In the genomic region with DNA sequence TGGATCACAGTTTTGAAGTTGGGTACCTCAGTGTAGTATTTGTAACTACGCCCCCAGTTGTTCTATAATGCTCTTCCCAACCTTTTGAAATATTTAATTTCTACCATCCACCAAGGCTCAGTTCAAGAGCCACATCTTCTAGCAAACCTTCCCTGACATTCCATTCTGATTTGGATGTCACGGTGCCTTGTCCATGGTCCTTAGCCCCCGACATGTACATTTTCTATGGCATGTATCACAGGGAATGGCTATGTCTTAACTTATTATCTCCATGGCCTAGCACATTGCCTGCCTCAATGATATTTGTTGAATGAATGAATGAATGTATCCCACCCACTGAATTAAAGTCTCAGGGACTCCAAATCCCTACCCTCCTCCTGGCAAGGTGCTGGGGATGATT, we compare ENCODE assay signal across 18 cellular contexts. TPM values are rescaled to one million over a fixed set of nuclear protein-coding genes. Genes with fewer than 3 reads are reported as not detected.
DNase-seq lines count a peak whose midpoint lies in the region; ATAC-seq, FAIRE-seq and TF ChIP-seq lines count a peak whose summit lies in the region.
"Had no signal": no experiment of that assay in that cellular context is flagged by ENCODE, and none has a peak within 500 bp of the region (broad histone marks: within the 10 kb centered on the region; RNA-seq: fewer than 3 reads in every experiment).

No MANE protein-coding gene starts in this region.

- TF ChIP-seq EP300 in HepG2 (IDR thresholded peaks at IDR 0.05; ENCODE audit: low read depth in 2 of 2, low read length in 2 of 2) = no peak
- no peak for TF ChIP-seq EP300 in HepG2 (CRISPR knock-in tag; IDR thresholded peaks at IDR 0.05; ENCODE audit: borderline replicate concordance)

- peaks cover 0 to 11% of the 10 kb centered on the region in 2 experiments; a peak in 3 of 5 replicates for H3K27me3 ChIP-seq in HepG2 (ENCODE audit: control insufficient read depth in 1 of 2, insufficient read depth in 2 of 2, low read length in 2 of 2)
- no peaks in the 10 kb centered on the region for H3K27me3 ChIP-seq in right lobe of liver

- no peak overlapping the region for H3K9ac ChIP-seq in HepG2 (ENCODE audit: insufficient read depth, low read depth, low read length)

- TF ChIP-seq CTCF in HepG2 (CRISPR knock-in tag; IDR thresholded peaks at IDR 0.05) = no peak
- no peak for TF ChIP-seq CTCF in right lobe of liver (IDR thresholded peaks at IDR 0.05)

- H3K9me3 ChIP-seq in HepG2 (ENCODE audit: low read length) (no peaks in the 10 kb centered on the region), right lobe of liver (no peaks in the 10 kb centered on the region)
- H3K9me3 ChIP-seq: BE2C, Caco-2 had no signal

- H2AFZ ChIP-seq in HepG2 (ENCODE audit: low read length) = no peak overlapping the region

- ATAC-seq in HepG2 (no peak), right lobe of liver (no peak)
- ATAC-seq: T-cell had no signal

- H3K79me2 ChIP-seq in HepG2 (ENCODE audit: insufficient read depth, low read length) = no peaks in the 10 kb centered on the region

- no peak overlapping the region for H3K4me2 ChIP-seq in HepG2 (ENCODE audit: low read depth, low read length)

- in situ Hi-C loops in HepG2 (cut with HindIII; ENCODE audit: extremely low pct_ligation_motif_present, low pct_unique_long_range_greater_than_20kb) = no loop called here

- WGBS in HepG2 (ENCODE audit: low lambda C conversion rate) = 46% methylated on average over 3 of the region's 3 CpGs
- WGBS in right lobe of liver (ENCODE audit: insufficient coverage, low coverage, low lambda C conversion rate, missing lambda C conversion rate) = 60% methylated on average over 3 of the region's 3 CpGs

- H3K27ac ChIP-seq in HepG2 (ENCODE audit: extremely low read length, insufficient read depth, low read length) (no peak overlapping the region), right lobe of liver (no peak overlapping the region)
- H3K27ac ChIP-seq: SK-N-MC had no signal

- no peak for FAIRE-seq in HepG2 (lab: Jason Lieb, UNC)

- H3K4me3 ChIP-seq in HepG2 (replicated peaks in 1 of 3; ENCODE audit: insufficient read depth in 1 of 3, low read depth in 2 of 3, low read length in 3 of 3) (no peak overlapping the region), right lobe of liver (no peak overlapping the region)
- H3K4me3 ChIP-seq: SK-N-MC had no signal

- CTCF ChIA-PET in HepG2 (lab: Yijun Ruan, JAX; ENCODE audit: low intra/inter-chr PET ratio, low total read pairs) = no interaction called here

- H4K20me1 ChIP-seq in HepG2 (ENCODE audit: insufficient read depth, low read length) = no peaks in the 10 kb centered on the region

- DNase-seq in HepG2 (ENCODE audit: low spot score) = no peak
- no peak for DNase-seq in right lobe of liver
- peak; percentile 14 for DNase-seq in left kidney (ENCODE audit: low read depth, low spot score)
- no peak for DNase-seq in cerebellum (ENCODE audit: low spot score)
- DNase-seq: BE2C; Caco-2; CD4-positive, alpha-beta T cell; GDM1; HCEC 1CT; NCI-H1105; NCI-H510A; NCI-H774; SHP77; T-cell had no signal

- no peaks in the 10 kb centered on the region for H3K36me3 ChIP-seq in HepG2 (replicated peaks in 1 of 2; ENCODE audit: control insufficient read depth in 1 of 2, insufficient read depth in 2 of 2, low read length in 2 of 2)
- H3K36me3 ChIP-seq in right lobe of liver = no peaks in the 10 kb centered on the region
- H3K36me3 ChIP-seq: BE2C had no signal

- no TSS peak for BruUV-seq in HepG2 (replicated peaks; lab: Mats Ljungman, UMichigan)

- H3K4me1 ChIP-seq in HepG2 (ENCODE audit: insufficient read depth, low read length) = peaks cover 6% of the 10 kb centered on the region
- H3K4me1 ChIP-seq in right lobe of liver = peaks cover 0 to 5% (median 0%) of the 10 kb centered on the region in 4 donors
- H3K4me1 ChIP-seq: BE2C had no signal

- TF ChIP-seq POLR2A in HepG2 (IDR thresholded peaks at IDR 0.05; ENCODE audit: insufficient read depth in 1 of 2, low read depth in 2 of 2, low read length in 2 of 2) (no peak), right lobe of liver (IDR thresholded peaks at IDR 0.05) (no peak)

- POLR2A ChIA-PET in HepG2 (lab: Yijun Ruan, JAX) = no interaction called here

- intact Hi-C loops in HepG2 (cut with micrococcal nuclease; ENCODE audit: unreplicated experiment) (no loop called here), right lobe of liver (cut with DNase I) (loop anchor here in 1 of 2 donors (10.0 kb wide), 1 partner anchor 849 kb away; no protein-coding TSS in a partner anchor)

- TF ChIP-seq RAD21 in HepG2 (CRISPR knock-in tag; IDR thresholded peaks at IDR 0.05) = no peak

RNA-seq across cellular contexts. Expression of a gene that starts 6.4 kb away (rescaled TPM):
- total RNA-seq in HepG2 (2016; rRNA removed; fragmentation: Illumina TruSeq; extraction: Trizol) = not detected in 2 replicates
- not detected in 2 replicates for total RNA-seq in HepG2 (2016; cell fraction: cytosol; rRNA removed; fragmentation: Illumina TruSeq; extraction: Trizol; ENCODE audit: low read depth)
- total RNA-seq in HepG2 (2016; cell fraction: insoluble cytoplasmic fraction; rRNA removed; fragmentation: Illumina TruSeq; extraction: Trizol) = not detected in 2 replicates
- total RNA-seq in HepG2 (2016; cell fraction: membrane; rRNA removed; fragmentation: Illumina TruSeq; extraction: Trizol) = not detected in 2 replicates
- total RNA-seq in HepG2 (2016; cell fraction: nucleus; rRNA removed; fragmentation: Illumina TruSeq; extraction: Trizol) = not detected in 2 replicates
- not detected in 2 replicates for polyA plus RNA-seq in HepG2 (2011; rRNA removed)
- polyA plus RNA-seq in HepG2 (2011; cell fraction: cytosol; rRNA removed) = not detected in 2 replicates
- polyA plus RNA-seq in HepG2 (2011; cell fraction: nucleus; rRNA removed) = not detected in 2 replicates
- not detected in 2 replicates for polyA plus RNA-seq in HepG2 (2012)
- not detected in 2 replicates for polyA plus RNA-seq in HepG2 (2016; cell fraction: cytosol; fragmentation: Illumina TruSeq; extraction: Trizol; ENCODE audit: low read depth)
- not detected in 2 replicates for polyA plus RNA-seq in HepG2 (2016; cell fraction: insoluble cytoplasmic fraction; fragmentation: Illumina TruSeq; extraction: Trizol; ENCODE audit: low read depth)
- polyA plus RNA-seq in HepG2 (2016; cell fraction: membrane; fragmentation: Illumina TruSeq; extraction: Trizol; ENCODE audit: low read depth) = not detected in 2 replicates
- polyA plus RNA-seq in HepG2 (2016; cell fraction: nucleus; fragmentation: Illumina TruSeq; extraction: Trizol; ENCODE audit: insufficient read depth, low read depth) = not detected in 2 replicates
- polyA minus RNA-seq in HepG2 (2011; rRNA and poly(A)+ RNA removed; ENCODE audit: low replicate concordance) = not detected in 2 replicates
- polyA minus RNA-seq in HepG2 (2011; cell fraction: cytosol; rRNA and poly(A)+ RNA removed) = not detected in 2 replicates
- polyA minus RNA-seq in HepG2 (2011; cell fraction: nucleus; rRNA and poly(A)+ RNA removed) = not detected in 2 replicates
- not detected for total RNA-seq in right lobe of liver
- total RNA-seq in cerebellum = not detected
- total RNA-seq: A172; Caco-2; CD4-positive, alpha-beta T cell; OCI-LY7; RPMI7951; T-cell had no signal

RNA-seq across cellular contexts. Expression of a gene that starts 16.3 kb away (rescaled TPM):
- total RNA-seq in HepG2 (2016; rRNA removed; fragmentation: Illumina TruSeq; extraction: Trizol) (25.1 and 25.7 TPM in 2 replicates), right lobe of liver (10 to 100 TPM; 11.4 to 20.4 (median 17.4) TPM), cerebellum (2.4 TPM)
- 41.7 and 51.6 TPM in 2 replicates for total RNA-seq in HepG2 (2016; cell fraction: cytosol; rRNA removed; fragmentation: Illumina TruSeq; extraction: Trizol; ENCODE audit: low read depth)
- 18.1 and 23.6 TPM in 2 replicates for total RNA-seq in HepG2 (2016; cell fraction: insoluble cytoplasmic fraction; rRNA removed; fragmentation: Illumina TruSeq; extraction: Trizol)
- 45.4 and 53.4 TPM in 2 replicates for total RNA-seq in HepG2 (2016; cell fraction: membrane; rRNA removed; fragmentation: Illumina TruSeq; extraction: Trizol)
- 11.0 and 14.4 TPM in 2 replicates for total RNA-seq in HepG2 (2016; cell fraction: nucleus; rRNA removed; fragmentation: Illumina TruSeq; extraction: Trizol)
- 23.0 and 27.5 TPM in 2 replicates for polyA plus RNA-seq in HepG2 (2011; rRNA removed)
- polyA plus RNA-seq in HepG2 (2011; cell fraction: cytosol; rRNA removed) = 12.7 and 15.6 TPM in 2 replicates
- 3.8 and 4.3 TPM in 2 replicates for polyA plus RNA-seq in HepG2 (2011; cell fraction: nucleus; rRNA removed)
- polyA plus RNA-seq in HepG2 (2012) = 43.3 and 55.8 TPM in 2 replicates
- 133 and 205 TPM in 2 replicates for polyA plus RNA-seq in HepG2 (2016; cell fraction: cytosol; fragmentation: Illumina TruSeq; extraction: Trizol; ENCODE audit: low read depth)
- 41.5 and 58.8 TPM in 2 replicates for polyA plus RNA-seq in HepG2 (2016; cell fraction: insoluble cytoplasmic fraction; fragmentation: Illumina TruSeq; extraction: Trizol; ENCODE audit: low read depth)
- 89.5 and 131 TPM in 2 replicates for polyA plus RNA-seq in HepG2 (2016; cell fraction: membrane; fragmentation: Illumina TruSeq; extraction: Trizol; ENCODE audit: low read depth)
- 41.1 and 42.9 TPM in 2 replicates for polyA plus RNA-seq in HepG2 (2016; cell fraction: nucleus; fragmentation: Illumina TruSeq; extraction: Trizol; ENCODE audit: insufficient read depth, low read depth)
- 0.64 and 16.3 TPM in 2 replicates for polyA minus RNA-seq in HepG2 (2011; rRNA and poly(A)+ RNA removed; ENCODE audit: low replicate concordance)
- polyA minus RNA-seq in HepG2 (2011; cell fraction: cytosol; rRNA and poly(A)+ RNA removed) = 1.8 and 4.3 TPM in 2 replicates
- 2.2 and 3.5 TPM in 2 replicates for polyA minus RNA-seq in HepG2 (2011; cell fraction: nucleus; rRNA and poly(A)+ RNA removed)

RNA-seq across cellular contexts. Expression of a gene that starts 23.8 kb away (rescaled TPM):
- total RNA-seq in HepG2 (2016; rRNA removed; fragmentation: Illumina TruSeq; extraction: Trizol) = not detected in 2 replicates
- not detected in 2 replicates for total RNA-seq in HepG2 (2016; cell fraction: cytosol; rRNA removed; fragmentation: Illumina TruSeq; extraction: Trizol; ENCODE audit: low read depth)
- not detected in 2 replicates for total RNA-seq in HepG2 (2016; cell fraction: insoluble cytoplasmic fraction; rRNA removed; fragmentation: Illumina TruSeq; extraction: Trizol)
- total RNA-seq in HepG2 (2016; cell fraction: membrane; rRNA removed; fragmentation: Illumina TruSeq; extraction: Trizol) = not detected in 2 replicates
- not detected in 2 replicates for total RNA-seq in HepG2 (2016; cell fraction: nucleus; rRNA removed; fragmentation: Illumina TruSeq; extraction: Trizol)
- not detected in 2 replicates for polyA plus RNA-seq in HepG2 (2011; rRNA removed)
- polyA plus RNA-seq in HepG2 (2011; cell fraction: cytosol; rRNA removed) = not detected in 2 replicates
- not detected in 2 replicates for polyA plus RNA-seq in HepG2 (2011; cell fraction: nucleus; rRNA removed)
- polyA plus RNA-seq in HepG2 (2012) = not detected in 2 replicates
- polyA plus RNA-seq in HepG2 (2016; cell fraction: cytosol; fragmentation: Illumina TruSeq; extraction: Trizol; ENCODE audit: low read depth) = not detected in 2 replicates
- polyA plus RNA-seq in HepG2 (2016; cell fraction: insoluble cytoplasmic fraction; fragmentation: Illumina TruSeq; extraction: Trizol; ENCODE audit: low read depth) = not detected in 2 replicates
- polyA plus RNA-seq in HepG2 (2016; cell fraction: membrane; fragmentation: Illumina TruSeq; extraction: Trizol; ENCODE audit: low read depth) = not detected in 2 replicates
- not detected in 2 replicates for polyA plus RNA-seq in HepG2 (2016; cell fraction: nucleus; fragmentation: Illumina TruSeq; extraction: Trizol; ENCODE audit: insufficient read depth, low read depth)
- polyA minus RNA-seq in HepG2 (2011; rRNA and poly(A)+ RNA removed; ENCODE audit: low replicate concordance) = not detected in 2 replicates
- not detected in 2 replicates for polyA minus RNA-seq in HepG2 (2011; cell fraction: cytosol; rRNA and poly(A)+ RNA removed)
- not detected in 2 replicates for polyA minus RNA-seq in HepG2 (2011; cell fraction: nucleus; rRNA and poly(A)+ RNA removed)
- total RNA-seq in right lobe of liver = not detected
- 0.18 TPM for total RNA-seq in cerebellum
- total RNA-seq: A172; Caco-2; CD4-positive, alpha-beta T cell; OCI-LY7; RPMI7951; T-cell had no signal

RNA-seq across cellular contexts. Expression of a gene that starts 34.1 kb away (rescaled TPM):
- total RNA-seq in HepG2 (2016; rRNA removed; fragmentation: Illumina TruSeq; extraction: Trizol) (not detected in 2 replicates), right lobe of liver (not detected), cerebellum (not detected)
- not detected in 2 replicates for total RNA-seq in HepG2 (2016; cell fraction: cytosol; rRNA removed; fragmentation: Illumina TruSeq; extraction: Trizol; ENCODE audit: low read depth)
- total RNA-seq in HepG2 (2016; cell fraction: insoluble cytoplasmic fraction; rRNA removed; fragmentation: Illumina TruSeq; extraction: Trizol) = not detected in 2 replicates
- not detected in 2 replicates for total RNA-seq in HepG2 (2016; cell fraction: membrane; rRNA removed; fragmentation: Illumina TruSeq; extraction: Trizol)
- total RNA-seq in HepG2 (2016; cell fraction: nucleus; rRNA removed; fragmentation: Illumina TruSeq; extraction: Trizol) = not detected in 2 replicates
- polyA plus RNA-seq in HepG2 (2011; rRNA removed) = not detected in 2 replicates
- not detected in 2 replicates for polyA plus RNA-seq in HepG2 (2011; cell fraction: cytosol; rRNA removed)
- not detected in 2 replicates for polyA plus RNA-seq in HepG2 (2011; cell fraction: nucleus; rRNA removed)
- polyA plus RNA-seq in HepG2 (2012) = not detected in 2 replicates
- not detected in 2 replicates for polyA plus RNA-seq in HepG2 (2016; cell fraction: cytosol; fragmentation: Illumina TruSeq; extraction: Trizol; ENCODE audit: low read depth)
- not detected in 2 replicates for polyA plus RNA-seq in HepG2 (2016; cell fraction: insoluble cytoplasmic fraction; fragmentation: Illumina TruSeq; extraction: Trizol; ENCODE audit: low read depth)
- not detected in 2 replicates for polyA plus RNA-seq in HepG2 (2016; cell fraction: membrane; fragmentation: Illumina TruSeq; extraction: Trizol; ENCODE audit: low read depth)
- polyA plus RNA-seq in HepG2 (2016; cell fraction: nucleus; fragmentation: Illumina TruSeq; extraction: Trizol; ENCODE audit: insufficient read depth, low read depth) = not detected in 2 replicates
- not detected in 2 replicates for polyA minus RNA-seq in HepG2 (2011; rRNA and poly(A)+ RNA removed; ENCODE audit: low replicate concordance)
- polyA minus RNA-seq in HepG2 (2011; cell fraction: cytosol; rRNA and poly(A)+ RNA removed) = not detected in 2 replicates
- not detected in 2 replicates for polyA minus RNA-seq in HepG2 (2011; cell fraction: nucleus; rRNA and poly(A)+ RNA removed)
- total RNA-seq: A172; Caco-2; CD4-positive, alpha-beta T cell; OCI-LY7; RPMI7951; T-cell had no signal

RNA-seq across cellular contexts. Expression of a gene that starts 51.0 kb away (rescaled TPM):
- not detected in 2 replicates for total RNA-seq in HepG2 (2016; rRNA removed; fragmentation: Illumina TruSeq; extraction: Trizol)
- total RNA-seq in HepG2 (2016; cell fraction: cytosol; rRNA removed; fragmentation: Illumina TruSeq; extraction: Trizol; ENCODE audit: low read depth) = not detected in 2 replicates
- total RNA-seq in HepG2 (2016; cell fraction: insoluble cytoplasmic fraction; rRNA removed; fragmentation: Illumina TruSeq; extraction: Trizol) = not detected in 2 replicates
- total RNA-seq in HepG2 (2016; cell fraction: membrane; rRNA removed; fragmentation: Illumina TruSeq; extraction: Trizol) = not detected in 2 replicates
- total RNA-seq in HepG2 (2016; cell fraction: nucleus; rRNA removed; fragmentation: Illumina TruSeq; extraction: Trizol) = not detected in 2 replicates
- not detected in 2 replicates for polyA plus RNA-seq in HepG2 (2011; rRNA removed)
- not detected in 2 replicates for polyA plus RNA-seq in HepG2 (2011; cell fraction: cytosol; rRNA removed)
- polyA plus RNA-seq in HepG2 (2011; cell fraction: nucleus; rRNA removed) = not detected in 2 replicates
- not detected in 2 replicates for polyA plus RNA-seq in HepG2 (2012)
- polyA plus RNA-seq in HepG2 (2016; cell fraction: cytosol; fragmentation: Illumina TruSeq; extraction: Trizol; ENCODE audit: low read depth) = not detected in 2 replicates
- polyA plus RNA-seq in HepG2 (2016; cell fraction: insoluble cytoplasmic fraction; fragmentation: Illumina TruSeq; extraction: Trizol; ENCODE audit: low read depth) = not detected in 2 replicates
- polyA plus RNA-seq in HepG2 (2016; cell fraction: membrane; fragmentation: Illumina TruSeq; extraction: Trizol; ENCODE audit: low read depth) = not detected in 2 replicates
- polyA plus RNA-seq in HepG2 (2016; cell fraction: nucleus; fragmentation: Illumina TruSeq; extraction: Trizol; ENCODE audit: insufficient read depth, low read depth) = not detected in 2 replicates
- polyA minus RNA-seq in HepG2 (2011; rRNA and poly(A)+ RNA removed; ENCODE audit: low replicate concordance) = not detected in 2 replicates
- not detected in 2 replicates for polyA minus RNA-seq in HepG2 (2011; cell fraction: cytosol; rRNA and poly(A)+ RNA removed)
- not detected in 2 replicates for polyA minus RNA-seq in HepG2 (2011; cell fraction: nucleus; rRNA and poly(A)+ RNA removed)
- total RNA-seq in right lobe of liver = not detected
- total RNA-seq in cerebellum = not detected
- total RNA-seq: A172; Caco-2; CD4-positive, alpha-beta T cell; OCI-LY7; RPMI7951; T-cell had no signal
